In the genomic region with DNA sequence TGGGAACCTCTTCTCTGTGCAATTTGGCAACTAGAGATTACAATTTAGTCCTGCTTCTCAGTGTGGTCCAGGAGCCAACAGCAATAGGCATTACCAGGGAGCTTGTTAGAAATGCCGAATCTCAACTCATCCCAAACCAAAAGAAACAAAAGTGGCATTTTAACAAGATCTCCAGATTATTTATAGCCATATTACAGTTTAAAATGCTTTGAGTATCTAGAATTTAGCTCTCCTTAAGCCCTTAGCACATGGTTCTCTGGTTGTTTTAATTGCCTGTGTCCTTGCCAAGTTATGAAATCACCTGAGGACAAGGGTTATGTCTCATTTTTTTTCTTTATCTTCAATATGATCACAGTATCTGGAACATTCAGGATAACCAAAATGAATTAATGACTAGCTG, we compare ENCODE assay signal across 23 cellular contexts. TPM values are rescaled to one million over a fixed set of nuclear protein-coding genes. Genes with fewer than 3 reads are reported as not detected.
"Had no signal": no experiment of that assay in that cellular context is flagged by ENCODE, and none has a peak within 500 bp of the region (broad histone marks: within the 10 kb centered on the region; RNA-seq: fewer than 3 reads in every experiment).

No MANE protein-coding gene starts in this region.

- ATAC-seq: foreskin keratinocyte, lower lobe of right lung, natural killer cell, sciatic nerve had no signal

- H3K4me1 Mint-ChIP-seq: immature natural killer cell, memory B cell, natural killer cell had no signal

- DNase-seq: effector memory CD4-positive, alpha-beta T cell; esophagus squamous epithelium; foreskin keratinocyte; immature natural killer cell; left ventricle myocardium inferior; lower lobe of right lung; natural killer cell; posterior cingulate gyrus; stimulated activated naive CD4-positive, alpha-beta T cell; stomach; substantia nigra; transverse colon had no signal

- H3K36me3 Mint-ChIP-seq: immature natural killer cell, memory B cell had no signal

- H3K4me3 Mint-ChIP-seq: immature natural killer cell, memory B cell, mesothelial cell of epicardium, natural killer cell, neural crest cell had no signal

- H3K27me3 Mint-ChIP-seq: memory B cell had no signal

RNA-seq across cellular contexts. Expression of gene TAS2R1, which starts 51.6 kb away (rescaled TPM):
- total RNA-seq: esophagus squamous epithelium, foreskin keratinocyte, left ventricle myocardium inferior, lower lobe of right lung, mesothelial cell of epicardium, mucosa of gallbladder, myocyte, natural killer cell, neural crest cell, osteocyte, pulmonary artery endothelial cell, sciatic nerve, skeletal muscle tissue, stomach, thoracic aorta, transverse colon, ureter had no signal
